In genomic region chr7:88176190-88176589, GRCh38 we compare ENCODE assay signal across 7 cellular contexts. TPM values are rescaled to one million over a fixed set of nuclear protein-coding genes. Genes with fewer than 3 reads are reported as not detected.
"Had no signal": no experiment of that assay in that cellular context is flagged by ENCODE, and none has a peak within 500 bp of the region (broad histone marks: within the 10 kb centered on the region; RNA-seq: fewer than 3 reads in every experiment).

No MANE protein-coding gene starts in this region.

- H3K27ac ChIP-seq: HL-60 had no signal

- H3K4me3 ChIP-seq: K562 had no signal

- ATAC-seq: HepG2, K562 had no signal

- DNase-seq: IMR-90, KBM-7 had no signal

- H3K4me3 Mint-ChIP-seq: IgD-negative memory B cell had no signal

- H3K9me3 Mint-ChIP-seq: IgD-negative memory B cell had no signal

- H3K36me3 Mint-ChIP-seq: IgD-negative memory B cell had no signal

- H3K27me3 Mint-ChIP-seq: IgD-negative memory B cell had no signal

- H3K4me1 Mint-ChIP-seq: IgD-negative memory B cell had no signal

- FAIRE-seq: HepG2, HTR-8/SVneo, K562 had no signal

- H3K27ac Mint-ChIP-seq: IgD-negative memory B cell had no signal

RNA-seq across cellular contexts. Expression of gene SRI, which starts 43.6 kb away (rescaled TPM):
- polyA plus RNA-seq: HepG2 had no signal
